ENCODE assay signal across 8 cellular contexts in genomic region chr16:46883353-46883689, GRCh38.
DNase-seq lines count a peak whose midpoint lies in the region; ATAC-seq lines count a peak whose summit lies in the region.

No MANE protein-coding gene starts in this region.

- DNase-seq in NCI-H510A treated with DMSO at 0.1 percent for 48 hours (lab: John Stamatoyannopoulos, UW) (peak; percentile 78), NCI-H510A (lab: John Stamatoyannopoulos, UW) (no peak), NT2/D1 (ENCODE audit: low read depth, low spot score) (no peak), germinal center (ENCODE audit: low spot score) (no peak), inferior parietal cortex (ENCODE audit: extremely low spot score) (no peak)

- peak overlapping the region; percentile 53 for H2AFZ ChIP-seq in neuron (ENCODE audit: low read depth, low read length)

- ATAC-seq in GM19467 (IDR thresholded peaks at IDR 0.05; ENCODE audit: unreplicated experiment) = no peak

- H3K9ac ChIP-seq in NT2/D1 (ENCODE audit: insufficient read length, low read depth) (peak overlapping the region; percentile 82), endocrine pancreas (ENCODE audit: control insufficient read depth, insufficient read depth, low read length) (peak overlapping the region; percentile 100)

- H3K4me1 ChIP-seq in NT2/D1 (ENCODE audit: insufficient read depth, insufficient read length) = peaks cover 11% of the 10 kb centered on the region
- H3K4me1 ChIP-seq in endocrine pancreas (ENCODE audit: control insufficient read depth, insufficient read depth, low read length) = no peaks in the 10 kb centered on the region
- H3K4me1 ChIP-seq in neuron (ENCODE audit: insufficient read depth, low read length) = peaks cover 24% of the 10 kb centered on the region

- H3K4me3 ChIP-seq in NT2/D1 (ENCODE audit: insufficient read length, low read depth) (peak overlapping the region; percentile 67), endocrine pancreas (ENCODE audit: control insufficient read depth, insufficient read depth, low read length) (peak overlapping the region; percentile 90), neuron (ENCODE audit: low read length) (peak overlapping the region; percentile 81)

- H3K27me3 ChIP-seq in NT2/D1 (ENCODE audit: insufficient read depth, insufficient read length) = peaks cover 16% of the 10 kb centered on the region
- H3K27me3 ChIP-seq in endocrine pancreas (ENCODE audit: control insufficient read depth, insufficient read depth, low read length) = no peaks in the 10 kb centered on the region
- peaks cover 12% of the 10 kb centered on the region for H3K27me3 ChIP-seq in neuron (ENCODE audit: insufficient read depth, low read length)

- H3K36me3 ChIP-seq in NT2/D1 (ENCODE audit: insufficient read depth, insufficient read length, low read length) (peaks cover 23% of the 10 kb centered on the region), endocrine pancreas (ENCODE audit: control insufficient read depth, insufficient read depth, low read length) (no peaks in the 10 kb centered on the region), neuron (ENCODE audit: insufficient read depth, low read length) (peaks cover 11% of the 10 kb centered on the region)

- H3K9me3 ChIP-seq in NT2/D1 (ENCODE audit: insufficient read depth, low read length) (no peaks in the 10 kb centered on the region), endocrine pancreas (ENCODE audit: control insufficient read depth, low read length) (no peaks in the 10 kb centered on the region), neuron (ENCODE audit: low read length) (no peaks in the 10 kb centered on the region)
